Comparison of ENCODE assay signal across 8 cellular contexts in the genomic region with DNA sequence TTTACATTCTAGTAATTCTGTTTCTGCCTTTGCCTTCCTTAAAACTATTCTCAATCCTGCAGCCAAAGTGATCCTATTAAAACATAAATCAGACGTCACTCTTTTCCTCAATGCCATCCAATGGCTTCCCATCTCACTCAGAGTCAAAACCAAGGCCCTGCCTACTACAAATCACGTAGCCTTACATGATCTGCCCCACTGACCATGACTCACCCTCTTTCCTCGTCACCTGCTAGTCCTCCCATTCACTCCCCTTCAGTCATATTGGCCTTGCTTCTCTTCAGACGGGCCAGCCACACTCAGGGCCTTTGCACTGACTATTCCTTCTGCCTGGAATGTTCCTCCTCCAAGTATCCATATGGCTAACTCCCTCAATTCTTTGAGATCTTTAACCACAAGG. TPM values are rescaled to one million over a fixed set of nuclear protein-coding genes. Genes with fewer than 3 reads are reported as not detected.
A peak's percentile ranks its signal among the peaks of the same experiment; 100 is the strongest.
DNase-seq lines count a peak whose midpoint lies in the region; ATAC-seq lines count a peak whose summit lies in the region.

No MANE protein-coding gene starts in this region.

- no peaks in the 10 kb centered on the region for H3K36me3 Mint-ChIP-seq in activated T-helper 17 cell treated with anti-CD3 and anti-CD28 coated beads, Interleukin-2, amount 50 U/mL, for 72 hours (ENCODE audit: low read depth)

- no peaks in the 10 kb centered on the region for H3K27me3 Mint-ChIP-seq in activated T-helper 17 cell treated with anti-CD3 and anti-CD28 coated beads, Interleukin-2, amount 50 U/mL, for 72 hours

- peak overlapping the region; percentile 61 for H3K27ac Mint-ChIP-seq in activated T-helper 17 cell treated with anti-CD3 and anti-CD28 coated beads, Interleukin-2, amount 50 U/mL, for 72 hours

- no peaks in the 10 kb centered on the region for H3K9me3 Mint-ChIP-seq in activated T-helper 17 cell treated with anti-CD3 and anti-CD28 coated beads, Interleukin-2, amount 50 U/mL, for 72 hours

- ATAC-seq in GM18909 (IDR thresholded peaks at IDR 0.05; ENCODE audit: poor library complexity, unreplicated experiment): peak; percentile 70
- peak; percentile 48 for ATAC-seq in HG03095 (IDR thresholded peaks at IDR 0.05; ENCODE audit: unreplicated experiment)
- ATAC-seq in activated T-helper 17 cell treated with anti-CD3 and anti-CD28 coated beads, Interleukin-2, amount 50 U/mL, for 72 hours (replicated peaks): peak; percentile 46

- peak; percentile 22 for DNase-seq in ACHN
- no peak for DNase-seq in amniotic stem cell (lab: John Stamatoyannopoulos, UW)
- DNase-seq in DMS 273 (lab: John Stamatoyannopoulos, UW; ENCODE audit: unreplicated experiment): no peak
- DNase-seq in NCI-H2227 treated with DMSO at 0.1 percent for 48 hours (lab: John Stamatoyannopoulos, UW): no peak
- DNase-seq in NCI-H2107 (lab: John Stamatoyannopoulos, UW): no peak

- H3K4me3 Mint-ChIP-seq in activated T-helper 17 cell treated with anti-CD3 and anti-CD28 coated beads, Interleukin-2, amount 50 U/mL, for 72 hours: peak overlapping the region; percentile 36

- peaks cover 16% of the 10 kb centered on the region for H3K4me1 Mint-ChIP-seq in activated T-helper 17 cell treated with anti-CD3 and anti-CD28 coated beads, Interleukin-2, amount 50 U/mL, for 72 hours

- in situ Hi-C loops in ACHN (cut with HindIII; ENCODE audit: low pct_ligation_motif_present, low pct_unique_long_range_greater_than_20kb, low sequenced_read_pairs): no loop called here

RNA-seq across cellular contexts. Expression of a gene that starts 39.0 kb away (rescaled TPM):
- 10 to 100 TPM; 21.2 to 36.0 TPM for total RNA-seq in activated T-helper 17 cell treated with anti-CD3 and anti-CD28 coated beads, Interleukin-2, amount 50 U/mL, for 72 hours

RNA-seq across cellular contexts. Expression of a gene that starts 43.6 kb away (rescaled TPM):
- total RNA-seq in activated T-helper 17 cell treated with anti-CD3 and anti-CD28 coated beads, Interleukin-2, amount 50 U/mL, for 72 hours: 1 to 10 TPM; 1.9 to 2.7 TPM
